Comparison of ENCODE assay signal across 1 cellular context in genomic region chr4:14445882-14446281, GRCh38.
TF ChIP-seq lines count a peak whose summit lies in the region.

No MANE protein-coding gene starts in this region.

TF ChIP-seq in GM23338, 12 proteins besides CTCF, POLR2A, EP300 and RAD21 (continued from another document):
- no peak for TF ChIP-seq REST (IDR thresholded peaks at IDR 0.05; ENCODE audit: unreplicated experiment)
- no peak for TF ChIP-seq ZNF114 (CRISPR knock-in tag; IDR thresholded peaks at IDR 0.05)
- TF ChIP-seq CREB1 (CRISPR knock-in tag; IDR thresholded peaks at IDR 0.05; ENCODE audit: low read depth): no peak
